Comparison of ENCODE assay signal across 15 cellular contexts in genomic region chr1:215682232-215682631, GRCh38.
DNase-seq lines count a peak whose midpoint lies in the region; ATAC-seq and TF ChIP-seq lines count a peak whose summit lies in the region.
"Had no signal": no experiment of that assay in that cellular context is flagged by ENCODE, and none has a peak within 500 bp of the region (broad histone marks: within the 10 kb centered on the region; RNA-seq: fewer than 3 reads in every experiment).

No MANE protein-coding gene starts in this region.

- no peak overlapping the region for H3K4me2 ChIP-seq in PC-9

- no peak overlapping the region for H3K27ac ChIP-seq in PC-9
- H3K27ac ChIP-seq: tibial artery had no signal

- H3K4me1 ChIP-seq in PC-9 (replicated peaks; ENCODE audit: insufficient read depth), result no peaks in the 10 kb centered on the region
- H3K4me1 ChIP-seq: tibial artery had no signal

- H3K79me2 ChIP-seq in PC-9 (ENCODE audit: low read depth), result no peaks in the 10 kb centered on the region

- H4K20me1 ChIP-seq in PC-9 (ENCODE audit: insufficient read depth), result no peaks in the 10 kb centered on the region

- H3K36me3 ChIP-seq in PC-9 (ENCODE audit: low read depth), result no peaks in the 10 kb centered on the region
- H3K36me3 ChIP-seq: tibial artery had no signal

- H3K27me3 ChIP-seq in PC-9 (ENCODE audit: insufficient read depth, low read depth), result no peaks in the 10 kb centered on the region

- no peak for ATAC-seq in HG03442 (IDR thresholded peaks at IDR 0.05; ENCODE audit: unreplicated experiment)
- ATAC-seq in Right ventricle myocardium superior (ENCODE audit: poor library complexity), result no peak
- no peak for ATAC-seq in HG03342 (IDR thresholded peaks at IDR 0.05; ENCODE audit: unreplicated experiment)
- ATAC-seq: activated T-cell treated with anti-CD3 and anti-CD28 coated beads, Interleukin-2, amount 50 U/mL, for 72 hours; CD8-positive, alpha-beta T cell; naive thymus-derived CD4-positive, alpha-beta T cell had no signal

- CTCF ChIA-PET in PC-9 (lab: Charles Lee), result no interaction called here

- no peak overlapping the region for H2AFZ ChIP-seq in PC-9

- H3K4me3 ChIP-seq in PC-9, result no peak overlapping the region
- H3K4me3 ChIP-seq: tibial artery had no signal

- peak; percentile 48; the same call in 1 of the 2 replicates for TF ChIP-seq CTCF in PC-9 (conservative IDR thresholded peaks at IDR 0.05)

- H3F3A ChIP-seq in PC-9 (ENCODE audit: insufficient read depth, low read depth), result no peaks in the 10 kb centered on the region

- in situ Hi-C loops in Caki2 (cut with HindIII; ENCODE audit: low pct_unique_long_range_greater_than_20kb, low sequenced_read_pairs), result no loop called here

- POLR2A ChIA-PET in PC-9 (lab: Charles Lee; ENCODE audit: unreplicated experiment), result no interaction called here

- H3K9me2 ChIP-seq in PC-9 (ENCODE audit: insufficient read depth), result no peaks in the 10 kb centered on the region

- intact Hi-C loops in PC-9 (cut with micrococcal nuclease; ENCODE audit: unreplicated experiment), result no loop called here
- intact Hi-C loops in Right ventricle myocardium superior (cut with DNase I), result no loop called here

- DNase-seq in Caki2 (ENCODE audit: low read depth) (peak; percentile 25), NCI-H1092 (lab: John Stamatoyannopoulos, UW) (peak; percentile 2), PC-9 (no peak), inferior parietal cortex (ENCODE audit: extremely low spot score) (peak; percentile 13), AG20443 (ENCODE audit: low spot score) (no peak), Right ventricle myocardium superior (no peak)
- DNase-seq: activated T-cell treated with anti-CD3 and anti-CD28 coated beads, Interleukin-2, amount 50 U/mL, for 72 hours; CD8-positive, alpha-beta T cell; cerebellar nuclear complex; hippocampal formation; naive thymus-derived CD4-positive, alpha-beta T cell; NCI-H2029; tibial artery had no signal

- H3K9me3 ChIP-seq in PC-9 (ENCODE audit: insufficient read depth, low read depth), result no peaks in the 10 kb centered on the region
- H3K9me3 ChIP-seq: tibial artery had no signal

- BruUV-seq in PC-9 (replicated peaks; lab: Mats Ljungman, UMichigan), result no TSS peak

Comparison
In these comparisons a context has a peak if more than half of its experiments do, and no peak if none do; other contexts are left out.
1. DNase-seq: peak in Caki2 (single experiment), NCI-H1092 (single experiment) and inferior parietal cortex (single experiment); none in PC-9 (0 of 2), AG20443 (single experiment) and Right ventricle myocardium superior (single experiment).